8 cellular contexts compared by ENCODE assay signal in genomic region chr9:136885950-136886578, GRCh38. TPM values are rescaled to one million over a fixed set of nuclear protein-coding genes. Genes with fewer than 3 reads are reported as not detected.
DNase-seq lines count a peak whose midpoint lies in the region; ATAC-seq and TF ChIP-seq lines count a peak whose summit lies in the region.

TSS of gene TRAF2 (plus strand) at chr9:136886516. CDS start at chr9:136898741, 12,225 bp downstream.

- H3K27ac ChIP-seq in liver (ENCODE audit: low read depth in 1 of 2, low read length in 2 of 2): peak within 1 kb of the TSS; percentile 90 to 94

- no peak for TF ChIP-seq CTCF in liver (IDR thresholded peaks at IDR 0.05; ENCODE audit: low read depth, low read length, missing input control)

- peaks cover 16 to 36% (median 27%) of the 10 kb centered on the region in 4 donors for H3K4me1 ChIP-seq in liver (ENCODE audit: control insufficient read depth in 4 of 4, insufficient read depth in 4 of 4, low read length in 3 of 4)

- no peaks in the 10 kb centered on the region for H3K9me3 ChIP-seq in liver (ENCODE audit: control insufficient read depth in 4 of 4, low read length in 3 of 4)

- no peaks in the 10 kb centered on the region for H3K27me3 ChIP-seq in liver (ENCODE audit: control insufficient read depth in 4 of 4, insufficient read depth in 4 of 4, low read length in 3 of 4)

- peak within 1 kb of the TSS; percentile 63 to 92 for H3K9ac ChIP-seq in liver (ENCODE audit: low read depth in 1 of 2, low read length in 2 of 2)

- ATAC-seq in GM19397 (IDR thresholded peaks at IDR 0.05; ENCODE audit: unreplicated experiment) (peak; percentile 85), HG03565 (IDR thresholded peaks at IDR 0.05; ENCODE audit: unreplicated experiment) (peak; percentile 75)

- peak; percentile 100 for DNase-seq in CD1c-positive myeloid dendritic cell (ENCODE audit: extremely low spot score)
- peak; percentile 100 for DNase-seq in NCI-H774 (lab: John Stamatoyannopoulos, UW)
- DNase-seq in activated CD4-positive, alpha-beta T cell treated with anti-CD3 and anti-CD28 coated beads, Interleukin-2, amount 50 U/mL, for 4 hours: peak; percentile 95 to 96
- peak; percentile 98 to 100 for DNase-seq in dermis microvascular lymphatic vessel endothelial cell (ENCODE audit: low read depth in 2 of 2)
- peak; percentile 98 for DNase-seq in stimulated activated CD4-positive, alpha-beta T cell treated with anti-CD3 and anti-CD28 coated beads, Interleukin-4, amount 100 ng/mL, for 1 hour

- peaks cover 0 to 1% (median 0%) of the 10 kb centered on the region in 4 donors for H3K36me3 ChIP-seq in liver (ENCODE audit: control insufficient read depth in 4 of 4, insufficient read depth in 3 of 4, low read depth in 1 of 4, low read length in 3 of 4)

- peak within 1 kb of the TSS; percentile 63 to 91 (median 76) for H3K4me3 ChIP-seq in liver (ENCODE audit: low read depth in 1 of 3, low read length in 3 of 3)

- WGBS in liver: under 1% methylated on average over 88 of the region's 88 CpGs

- no peak for TF ChIP-seq RAD21 in liver (IDR thresholded peaks at IDR 0.05)

TF ChIP-seq in liver, 16 proteins besides CTCF, POLR2A, EP300 and RAD21:
- TF ChIP-seq JUND (IDR thresholded peaks at IDR 0.05) (no peak), ATF3 (IDR thresholded peaks at IDR 0.05) (no peak), SP1 (IDR thresholded peaks at IDR 0.05) (peak; percentile 100), EGR1 (IDR thresholded peaks at IDR 0.05; ENCODE audit: low read depth in 2 of 2) (no peak), HNF4A (conservative IDR thresholded peaks at IDR 0.05) (no peak), FOXA2 (IDR thresholded peaks at IDR 0.05) (no peak), GABPA (IDR thresholded peaks at IDR 0.05 in 1 of 2, conservative IDR thresholded peaks at IDR 0.05 in 1 of 2) (peak in 1 of 2 donors; percentile 46), HNF4G (IDR thresholded peaks at IDR 0.05) (no peak), TAF1 (conservative IDR thresholded peaks at IDR 0.05) (no peak)
- TF ChIP-seq, protein P1, sequence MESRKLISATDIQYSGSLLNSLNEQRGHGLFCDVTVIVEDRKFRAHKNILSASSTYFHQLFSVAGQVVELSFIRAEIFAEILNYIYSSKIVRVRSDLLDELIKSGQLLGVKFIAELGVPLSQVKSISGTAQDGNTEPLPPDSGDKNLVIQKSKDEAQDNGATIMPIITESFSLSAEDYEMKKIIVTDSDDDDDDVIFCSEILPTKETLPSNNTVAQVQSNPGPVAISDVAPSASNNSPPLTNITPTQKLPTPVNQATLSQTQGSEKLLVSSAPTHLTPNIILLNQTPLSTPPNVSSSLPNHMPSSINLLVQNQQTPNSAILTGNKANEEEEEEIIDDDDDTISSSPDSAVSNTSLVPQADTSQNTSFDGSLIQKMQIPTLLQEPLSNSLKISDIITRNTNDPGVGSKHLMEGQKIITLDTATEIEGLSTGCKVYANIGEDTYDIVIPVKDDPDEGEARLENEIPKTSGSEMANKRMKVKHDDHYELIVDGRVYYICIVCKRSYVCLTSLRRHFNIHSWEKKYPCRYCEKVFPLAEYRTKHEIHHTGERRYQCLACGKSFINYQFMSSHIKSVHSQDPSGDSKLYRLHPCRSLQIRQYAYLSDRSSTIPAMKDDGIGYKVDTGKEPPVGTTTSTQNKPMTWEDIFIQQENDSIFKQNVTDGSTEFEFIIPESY (IDR thresholded peaks at IDR 0.05): no peak
- TF ChIP-seq, protein P2, sequence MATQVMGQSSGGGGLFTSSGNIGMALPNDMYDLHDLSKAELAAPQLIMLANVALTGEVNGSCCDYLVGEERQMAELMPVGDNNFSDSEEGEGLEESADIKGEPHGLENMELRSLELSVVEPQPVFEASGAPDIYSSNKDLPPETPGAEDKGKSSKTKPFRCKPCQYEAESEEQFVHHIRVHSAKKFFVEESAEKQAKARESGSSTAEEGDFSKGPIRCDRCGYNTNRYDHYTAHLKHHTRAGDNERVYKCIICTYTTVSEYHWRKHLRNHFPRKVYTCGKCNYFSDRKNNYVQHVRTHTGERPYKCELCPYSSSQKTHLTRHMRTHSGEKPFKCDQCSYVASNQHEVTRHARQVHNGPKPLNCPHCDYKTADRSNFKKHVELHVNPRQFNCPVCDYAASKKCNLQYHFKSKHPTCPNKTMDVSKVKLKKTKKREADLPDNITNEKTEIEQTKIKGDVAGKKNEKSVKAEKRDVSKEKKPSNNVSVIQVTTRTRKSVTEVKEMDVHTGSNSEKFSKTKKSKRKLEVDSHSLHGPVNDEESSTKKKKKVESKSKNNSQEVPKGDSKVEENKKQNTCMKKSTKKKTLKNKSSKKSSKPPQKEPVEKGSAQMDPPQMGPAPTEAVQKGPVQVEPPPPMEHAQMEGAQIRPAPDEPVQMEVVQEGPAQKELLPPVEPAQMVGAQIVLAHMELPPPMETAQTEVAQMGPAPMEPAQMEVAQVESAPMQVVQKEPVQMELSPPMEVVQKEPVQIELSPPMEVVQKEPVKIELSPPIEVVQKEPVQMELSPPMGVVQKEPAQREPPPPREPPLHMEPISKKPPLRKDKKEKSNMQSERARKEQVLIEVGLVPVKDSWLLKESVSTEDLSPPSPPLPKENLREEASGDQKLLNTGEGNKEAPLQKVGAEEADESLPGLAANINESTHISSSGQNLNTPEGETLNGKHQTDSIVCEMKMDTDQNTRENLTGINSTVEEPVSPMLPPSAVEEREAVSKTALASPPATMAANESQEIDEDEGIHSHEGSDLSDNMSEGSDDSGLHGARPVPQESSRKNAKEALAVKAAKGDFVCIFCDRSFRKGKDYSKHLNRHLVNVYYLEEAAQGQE (IDR thresholded peaks at IDR 0.05): no peak
- TF ChIP-seq, protein P3, sequence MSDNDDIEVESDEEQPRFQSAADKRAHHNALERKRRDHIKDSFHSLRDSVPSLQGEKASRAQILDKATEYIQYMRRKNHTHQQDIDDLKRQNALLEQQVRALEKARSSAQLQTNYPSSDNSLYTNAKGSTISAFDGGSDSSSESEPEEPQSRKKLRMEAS (IDR thresholded peaks at IDR 0.05): no peak

RNA-seq across cellular contexts. Expression of gene TRAF2, which starts in this region (rescaled TPM):
- total RNA-seq in dermis microvascular lymphatic vessel endothelial cell (13.0 and 21.9 TPM in 2 replicates), liver (10 to 100 TPM in 1 of 2 donors, 1 to 10 TPM in 1; 7.5 to 14.9 TPM)
- polyA plus RNA-seq in liver: 1 to 10 TPM; 4.7 to 6.1 TPM

Comparison
In these comparisons a context has a peak if more than half of its experiments do, and no peak if none do; other contexts are left out.
1. Peak in every context shown above with its lines: DNase-seq, ATAC-seq, H3K4me3 ChIP-seq and H3K27ac ChIP-seq.